ENCODE assay signal across 10 cellular contexts in genomic region chr20:21101453-21102251, GRCh38. TPM values are rescaled to one million over a fixed set of nuclear protein-coding genes. Genes with fewer than 3 reads are reported as not detected.
DNase-seq lines count a peak whose midpoint lies in the region; ATAC-seq lines count a peak whose summit lies in the region.
"Had no signal": no experiment of that assay in that cellular context is flagged by ENCODE, and none has a peak within 500 bp of the region (broad histone marks: within the 10 kb centered on the region; RNA-seq: fewer than 3 reads in every experiment).

No MANE protein-coding gene starts in this region.

- WGBS in trophoblast cell (ENCODE audit: extremely low coverage, insufficient coverage, insufficient read length), result no CpG with 5 or more reads among the region's 59 CpGs

- H3K27ac ChIP-seq in trophoblast cell (ENCODE audit: low read depth, low read length), result no peak overlapping the region
- H3K27ac ChIP-seq: ovary had no signal

- peak; percentile 43 for DNase-seq in NCI-H1436 (lab: John Stamatoyannopoulos, UW)
- no peak for DNase-seq in NCI-H1436 treated with DMSO at 0.1 percent for 48 hours (lab: John Stamatoyannopoulos, UW)
- DNase-seq in T-cell, result peak in 2 of 34 experiments; percentile 10 to 15
- DNase-seq in germinal center (ENCODE audit: low spot score), result peak; percentile 24
- peak in 1 of 2 donors; percentile 24 for DNase-seq in trophoblast cell
- DNase-seq in kidney glomerular epithelial cell (lab: John Stamatoyannopoulos, UW), result no peak

- H3K23ac ChIP-seq in trophoblast cell (ENCODE audit: low read length), result no peak overlapping the region

- no peak overlapping the region for H3K4ac ChIP-seq in trophoblast cell (ENCODE audit: low read depth, low read length)

- peak overlapping the region; percentile 69 to 93 (median 81) for H3K4me3 Mint-ChIP-seq in T-cell

- ATAC-seq in T-cell (replicated peaks in 1 of 4), result no peak
- ATAC-seq in HG02571 (IDR thresholded peaks at IDR 0.05; ENCODE audit: unreplicated experiment), result no peak
- no peak for ATAC-seq in HG03432 (IDR thresholded peaks at IDR 0.05; ENCODE audit: unreplicated experiment)

- CTCF ChIA-PET in T-cell (lab: Charles Lee), result interaction anchor here in 1 of 2 donors (0.6 to 0.7 kb wide), 2 partner anchors 12 to 416 kb away, joined by 3 read pairs; no protein-coding TSS in a partner anchor

- POLR2A ChIA-PET in T-cell (lab: Charles Lee), result interaction anchor here in 1 of 2 donors (1.2 kb wide), 1 partner anchor 23 kb away, joined by 3 read pairs; no protein-coding TSS in a partner anchor

- no peaks in the 10 kb centered on the region for H3K36me3 Mint-ChIP-seq in T-cell

- no peak overlapping the region for H3K9ac ChIP-seq in trophoblast cell (ENCODE audit: low read length)

- H3K79me2 ChIP-seq in trophoblast cell (ENCODE audit: control insufficient read depth, insufficient read depth, low read length, poor library complexity), result no peaks in the 10 kb centered on the region

- H2BK120ac ChIP-seq in trophoblast cell (ENCODE audit: insufficient read depth, low read length, poor library complexity), result no peak overlapping the region

- no peaks in the 10 kb centered on the region for H3K79me1 ChIP-seq in trophoblast cell (ENCODE audit: low read length)

- H4K12ac ChIP-seq in trophoblast cell (ENCODE audit: low read depth, low read length), result no peak overlapping the region

- H3K27ac Mint-ChIP-seq in T-cell, result no peak overlapping the region

- no peak overlapping the region for H2BK5ac ChIP-seq in trophoblast cell (ENCODE audit: low read depth, low read length, poor library complexity)

- H3K36me3 ChIP-seq in trophoblast cell (ENCODE audit: control insufficient read depth in 1 of 2, insufficient read depth in 2 of 2, low read length in 2 of 2), result no peaks in the 10 kb centered on the region
- H3K36me3 ChIP-seq: ovary had no signal

- H2AFZ ChIP-seq in trophoblast cell (ENCODE audit: insufficient read depth, low read length, poor library complexity), result peak overlapping the region; percentile 42

- H4K91ac ChIP-seq in trophoblast cell (ENCODE audit: low read depth, low read length), result no peak overlapping the region

- peak overlapping the region; percentile 75 for H3K4me2 ChIP-seq in trophoblast cell (ENCODE audit: low read length)

- no peaks in the 10 kb centered on the region for H3K9me3 Mint-ChIP-seq in T-cell

- H3K4me1 ChIP-seq in trophoblast cell (ENCODE audit: control insufficient read depth in 1 of 2, insufficient read depth in 2 of 2, low read length in 2 of 2), result peaks cover 17 to 23% of the 10 kb centered on the region in 2 experiments

- peaks cover 75% of the 10 kb centered on the region for H3K27me3 ChIP-seq in trophoblast cell (ENCODE audit: insufficient read depth, low read length)

- no peak overlapping the region for H3K14ac ChIP-seq in trophoblast cell (ENCODE audit: low read length)

- H2BK12ac ChIP-seq in trophoblast cell (ENCODE audit: low read length), result no peak overlapping the region

- H3K4me1 Mint-ChIP-seq in T-cell, result peaks cover 40 to 58% (median 45%) of the 10 kb centered on the region in 3 donors

- peaks cover 4% of the 10 kb centered on the region for H3K9me3 ChIP-seq in trophoblast cell (ENCODE audit: insufficient read depth, low read depth, low read length)
- H3K9me3 ChIP-seq: ovary had no signal

- H3K4me3 ChIP-seq in trophoblast cell (ENCODE audit: low read depth, low read length), result peak overlapping the region; percentile 57

- H3K27me3 Mint-ChIP-seq in T-cell, result peaks cover 74 to 83% of the 10 kb centered on the region in 2 donors

- H2AK5ac ChIP-seq in trophoblast cell (ENCODE audit: low read length), result no peak overlapping the region

- H3K18ac ChIP-seq in trophoblast cell (ENCODE audit: low read length), result no peak overlapping the region

- H4K8ac ChIP-seq in trophoblast cell (ENCODE audit: low read depth, low read length), result no peak overlapping the region

RNA-seq across cellular contexts. Expression of gene LINC00237, which starts 4.5 kb away (rescaled TPM):
- total RNA-seq in T-cell, result not detected
- not detected in 2 replicates for polyA plus RNA-seq in trophoblast cell (2013)
- total RNA-seq: T-helper 1 cell treated with Interleukin-12 subunit alpha and Interleukin-12 subunit beta and Interleukin-4 antibody, amounts not matched to agents 30 ng/mL and 1 ng/mL, for 36 hours had no signal
- polyA plus RNA-seq: ovary had no signal

RNA-seq across cellular contexts. Expression of gene KIZ, which starts 24.2 kb away (rescaled TPM):
- total RNA-seq in T-cell, result 10 to 100 TPM; 30.1 to 44.0 (median 41.2) TPM
- 8.9 and 9.2 TPM in 2 replicates for polyA plus RNA-seq in trophoblast cell (2013)

Comparison
In these comparisons a context has a peak if more than half of its experiments do, and no peak if none do; other contexts are left out.
1. DNase-seq: peak in NCI-H1436 (single experiment) and germinal center (single experiment); none in NCI-H1436 treated with DMSO at 0.1 percent for 48 hours (single experiment) and kidney glomerular epithelial cell (single experiment).